Comparison of ENCODE assay signal across 1 cellular context in the genomic region with DNA sequence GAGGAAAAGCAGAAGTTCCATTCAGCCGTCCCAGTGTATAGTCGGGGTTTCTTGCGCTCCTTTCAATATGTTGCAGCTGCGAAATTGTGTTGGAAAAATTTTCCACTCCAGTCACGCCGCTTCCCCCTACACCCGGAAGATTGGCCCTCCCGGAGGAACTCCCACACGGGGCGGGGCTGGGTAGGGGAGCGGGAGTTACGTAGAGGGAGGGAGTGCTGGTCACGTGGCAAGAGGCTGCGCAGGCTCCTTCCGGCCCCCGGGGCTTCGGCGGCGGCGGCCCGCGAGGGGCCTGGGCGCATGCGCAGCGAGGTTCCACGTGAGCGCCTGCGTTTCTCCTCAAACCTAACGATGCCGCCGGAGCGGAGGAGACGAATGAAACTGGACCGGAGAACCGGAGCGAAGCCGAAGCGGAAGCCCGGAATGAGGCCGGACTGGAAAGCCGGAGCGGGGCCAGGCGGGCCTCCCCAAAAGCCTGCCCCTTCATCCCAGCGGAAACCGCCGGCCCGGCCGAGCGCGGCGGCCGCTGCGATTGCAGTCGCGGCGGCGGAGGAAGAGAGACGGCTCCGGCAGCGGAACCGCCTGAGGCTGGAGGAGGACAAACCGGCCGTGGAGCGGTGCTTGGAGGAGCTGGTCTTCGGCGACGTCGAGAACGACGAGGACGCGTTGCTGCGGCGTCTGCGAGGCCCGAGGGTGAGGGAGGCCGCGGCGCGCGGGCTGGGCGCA.
TF ChIP-seq lines count a peak whose summit lies in the region.

Gene UTP18, plus strand, starts transcription at position 310 of the 723 bp plus-strand sequence. Its CDS starts 39 bp downstream, at position 349.

TF ChIP-seq in HEK293, 187 proteins besides CTCF, POLR2A, EP300 and RAD21 (continued from another document and continues in another):
- TF ChIP-seq ZNF335 (tag by site-specific recombination; conservative IDR thresholded peaks at IDR 0.05), result peak; percentile 90
- 0 out of 2 replicates have a peak, but pooled peaks have one; percentile 28 for TF ChIP-seq ZFP37 (tag by site-specific recombination; IDR thresholded peaks at IDR 0.05)
- no peak for TF ChIP-seq ZNF837 (tag by site-specific recombination; IDR thresholded peaks at IDR 0.05)
- no peak for TF ChIP-seq RBAK (tag by site-specific recombination; IDR thresholded peaks at IDR 0.05)
- TF ChIP-seq, protein P1, sequence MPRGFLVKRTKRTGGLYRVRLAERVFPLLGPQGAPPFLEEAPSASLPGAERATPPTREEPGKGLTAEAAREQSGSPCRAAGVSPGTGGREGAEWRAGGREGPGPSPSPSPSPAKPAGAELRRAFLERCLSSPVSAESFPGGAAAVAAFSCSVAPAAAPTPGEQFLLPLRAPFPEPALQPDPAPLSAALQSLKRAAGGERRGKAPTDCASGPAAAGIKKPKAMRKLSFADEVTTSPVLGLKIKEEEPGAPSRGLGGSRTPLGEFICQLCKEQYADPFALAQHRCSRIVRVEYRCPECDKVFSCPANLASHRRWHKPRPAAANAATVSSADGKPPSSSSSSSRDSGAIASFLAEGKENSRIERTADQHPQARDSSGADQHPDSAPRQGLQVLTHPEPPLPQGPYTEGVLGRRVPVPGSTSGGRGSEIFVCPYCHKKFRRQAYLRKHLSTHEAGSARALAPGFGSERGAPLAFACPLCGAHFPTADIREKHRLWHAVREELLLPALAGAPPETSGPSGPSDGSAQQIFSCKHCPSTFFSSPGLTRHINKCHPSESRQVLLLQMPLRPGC (tag by site-specific recombination; IDR thresholded peaks at IDR 0.05), result no peak; the same call in 1 of the 2 replicates
- no peak for TF ChIP-seq ZNF416 (tag by site-specific recombination; IDR thresholded peaks at IDR 0.05)
- TF ChIP-seq, protein P2, sequence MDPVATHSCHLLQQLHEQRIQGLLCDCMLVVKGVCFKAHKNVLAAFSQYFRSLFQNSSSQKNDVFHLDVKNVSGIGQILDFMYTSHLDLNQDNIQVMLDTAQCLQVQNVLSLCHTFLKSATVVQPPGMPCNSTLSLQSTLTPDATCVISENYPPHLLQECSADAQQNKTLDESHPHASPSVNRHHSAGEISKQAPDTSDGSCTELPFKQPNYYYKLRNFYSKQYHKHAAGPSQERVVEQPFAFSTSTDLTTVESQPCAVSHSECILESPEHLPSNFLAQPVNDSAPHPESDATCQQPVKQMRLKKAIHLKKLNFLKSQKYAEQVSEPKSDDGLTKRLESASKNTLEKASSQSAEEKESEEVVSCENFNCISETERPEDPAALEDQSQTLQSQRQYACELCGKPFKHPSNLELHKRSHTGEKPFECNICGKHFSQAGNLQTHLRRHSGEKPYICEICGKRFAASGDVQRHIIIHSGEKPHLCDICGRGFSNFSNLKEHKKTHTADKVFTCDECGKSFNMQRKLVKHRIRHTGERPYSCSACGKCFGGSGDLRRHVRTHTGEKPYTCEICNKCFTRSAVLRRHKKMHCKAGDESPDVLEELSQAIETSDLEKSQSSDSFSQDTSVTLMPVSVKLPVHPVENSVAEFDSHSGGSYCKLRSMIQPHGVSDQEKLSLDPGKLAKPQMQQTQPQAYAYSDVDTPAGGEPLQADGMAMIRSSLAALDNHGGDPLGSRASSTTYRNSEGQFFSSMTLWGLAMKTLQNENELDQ (tag by site-specific recombination; IDR thresholded peaks at IDR 0.05; ENCODE audit: low read depth), result no peak
- TF ChIP-seq TRIM28 (IDR thresholded peaks at IDR 0.05; ENCODE audit: borderline replicate concordance, low read length), result no peak
- TF ChIP-seq ZNF354C (tag by site-specific recombination; IDR thresholded peaks at IDR 0.05; ENCODE audit: borderline replicate concordance, low read depth), result no peak
- TF ChIP-seq ZNF548 (tag by site-specific recombination; IDR thresholded peaks at IDR 0.05), result no peak
- no peak for TF ChIP-seq ZNF23 (tag by site-specific recombination; IDR thresholded peaks at IDR 0.05; ENCODE audit: borderline replicate concordance)
- 0 out of 2 replicates have a peak, but pooled peaks have one; percentile 28 for TF ChIP-seq ZNF239 (tag by site-specific recombination; IDR thresholded peaks at IDR 0.05)
- peak; percentile 74; the same call in 1 of the 2 replicates for TF ChIP-seq ZNF391 (tag by site-specific recombination; IDR thresholded peaks at IDR 0.05; ENCODE audit: borderline replicate concordance, low read depth)
- TF ChIP-seq ZXDB (tag by site-specific recombination; IDR thresholded peaks at IDR 0.05), result peak; percentile 72
- TF ChIP-seq ZNF501 (tag by site-specific recombination; IDR thresholded peaks at IDR 0.05), result peak; percentile 75
- TF ChIP-seq ZNF768 (tag by site-specific recombination; IDR thresholded peaks at IDR 0.05), result no peak
- TF ChIP-seq ZNF747 (tag by site-specific recombination; IDR thresholded peaks at IDR 0.05), result no peak
- no peak for TF ChIP-seq ZNF426 (tag by site-specific recombination; IDR thresholded peaks at IDR 0.05)
- peak; percentile 73; the same call in 1 of the 2 replicates for TF ChIP-seq ZNF610 (tag by site-specific recombination; IDR thresholded peaks at IDR 0.05; ENCODE audit: borderline replicate concordance)
- no peak for TF ChIP-seq ZNF792 (tag by site-specific recombination; IDR thresholded peaks at IDR 0.05)
- no peak for TF ChIP-seq MEIS1 (CRISPR knock-in tag; IDR thresholded peaks at IDR 0.05; ENCODE audit: borderline replicate concordance)
- TF ChIP-seq, protein P3, sequence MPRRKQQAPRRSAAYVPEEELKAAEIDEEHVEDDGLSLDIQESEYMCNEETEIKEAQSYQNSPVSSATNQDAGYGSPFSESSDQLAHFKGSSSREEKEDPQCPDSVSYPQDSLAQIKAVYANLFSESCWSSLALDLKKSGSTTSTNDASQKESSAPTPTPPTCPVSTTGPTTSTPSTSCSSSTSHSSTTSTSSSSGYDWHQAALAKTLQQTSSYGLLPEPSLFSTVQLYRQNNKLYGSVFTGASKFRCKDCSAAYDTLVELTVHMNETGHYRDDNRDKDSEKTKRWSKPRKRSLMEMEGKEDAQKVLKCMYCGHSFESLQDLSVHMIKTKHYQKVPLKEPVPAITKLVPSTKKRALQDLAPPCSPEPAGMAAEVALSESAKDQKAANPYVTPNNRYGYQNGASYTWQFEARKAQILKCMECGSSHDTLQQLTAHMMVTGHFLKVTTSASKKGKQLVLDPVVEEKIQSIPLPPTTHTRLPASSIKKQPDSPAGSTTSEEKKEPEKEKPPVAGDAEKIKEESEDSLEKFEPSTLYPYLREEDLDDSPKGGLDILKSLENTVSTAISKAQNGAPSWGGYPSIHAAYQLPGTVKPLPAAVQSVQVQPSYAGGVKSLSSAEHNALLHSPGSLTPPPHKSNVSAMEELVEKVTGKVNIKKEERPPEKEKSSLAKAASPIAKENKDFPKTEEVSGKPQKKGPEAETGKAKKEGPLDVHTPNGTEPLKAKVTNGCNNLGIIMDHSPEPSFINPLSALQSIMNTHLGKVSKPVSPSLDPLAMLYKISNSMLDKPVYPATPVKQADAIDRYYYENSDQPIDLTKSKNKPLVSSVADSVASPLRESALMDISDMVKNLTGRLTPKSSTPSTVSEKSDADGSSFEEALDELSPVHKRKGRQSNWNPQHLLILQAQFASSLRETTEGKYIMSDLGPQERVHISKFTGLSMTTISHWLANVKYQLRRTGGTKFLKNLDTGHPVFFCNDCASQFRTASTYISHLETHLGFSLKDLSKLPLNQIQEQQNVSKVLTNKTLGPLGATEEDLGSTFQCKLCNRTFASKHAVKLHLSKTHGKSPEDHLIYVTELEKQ (tag by site-specific recombination; IDR thresholded peaks at IDR 0.05; ENCODE audit: borderline replicate concordance), result no peak
- TF ChIP-seq HOXA7 (CRISPR knock-in tag; IDR thresholded peaks at IDR 0.05; ENCODE audit: borderline replicate concordance), result no peak
- no peak for TF ChIP-seq ZNF223 (tag by site-specific recombination; IDR thresholded peaks at IDR 0.05)
- no peak for TF ChIP-seq ZNF555 (tag by site-specific recombination; conservative IDR thresholded peaks at IDR 0.05)
- TF ChIP-seq ZNF174 (tag by site-specific recombination; IDR thresholded peaks at IDR 0.05), result no peak
- peak; percentile 52; the same call in 1 of the 2 replicates for TF ChIP-seq ZBTB44 (tag by site-specific recombination; IDR thresholded peaks at IDR 0.05)
- TF ChIP-seq ZFHX2 (tag by site-specific recombination; conservative IDR thresholded peaks at IDR 0.05), result peak; percentile 80
- no peak for TF ChIP-seq PBX3 (CRISPR knock-in tag; IDR thresholded peaks at IDR 0.05)
- TF ChIP-seq OVOL3 (tag by site-specific recombination; IDR thresholded peaks at IDR 0.05), result no peak
- TF ChIP-seq ZSCAN30 (tag by site-specific recombination; IDR thresholded peaks at IDR 0.05), result no peak; the same call in 1 of the 2 replicates
- peak; percentile 78; the same call in 1 of the 2 replicates for TF ChIP-seq ZBTB7A (tag by site-specific recombination; IDR thresholded peaks at IDR 0.05; ENCODE audit: low read depth)
- TF ChIP-seq ZNF776 (tag by site-specific recombination; IDR thresholded peaks at IDR 0.05; ENCODE audit: borderline replicate concordance), result no peak
- no peak for TF ChIP-seq ZNF621 (tag by site-specific recombination; IDR thresholded peaks at IDR 0.05)
- TF ChIP-seq PRDM6 (tag by site-specific recombination; IDR thresholded peaks at IDR 0.05), result no peak
- TF ChIP-seq, protein P4, sequence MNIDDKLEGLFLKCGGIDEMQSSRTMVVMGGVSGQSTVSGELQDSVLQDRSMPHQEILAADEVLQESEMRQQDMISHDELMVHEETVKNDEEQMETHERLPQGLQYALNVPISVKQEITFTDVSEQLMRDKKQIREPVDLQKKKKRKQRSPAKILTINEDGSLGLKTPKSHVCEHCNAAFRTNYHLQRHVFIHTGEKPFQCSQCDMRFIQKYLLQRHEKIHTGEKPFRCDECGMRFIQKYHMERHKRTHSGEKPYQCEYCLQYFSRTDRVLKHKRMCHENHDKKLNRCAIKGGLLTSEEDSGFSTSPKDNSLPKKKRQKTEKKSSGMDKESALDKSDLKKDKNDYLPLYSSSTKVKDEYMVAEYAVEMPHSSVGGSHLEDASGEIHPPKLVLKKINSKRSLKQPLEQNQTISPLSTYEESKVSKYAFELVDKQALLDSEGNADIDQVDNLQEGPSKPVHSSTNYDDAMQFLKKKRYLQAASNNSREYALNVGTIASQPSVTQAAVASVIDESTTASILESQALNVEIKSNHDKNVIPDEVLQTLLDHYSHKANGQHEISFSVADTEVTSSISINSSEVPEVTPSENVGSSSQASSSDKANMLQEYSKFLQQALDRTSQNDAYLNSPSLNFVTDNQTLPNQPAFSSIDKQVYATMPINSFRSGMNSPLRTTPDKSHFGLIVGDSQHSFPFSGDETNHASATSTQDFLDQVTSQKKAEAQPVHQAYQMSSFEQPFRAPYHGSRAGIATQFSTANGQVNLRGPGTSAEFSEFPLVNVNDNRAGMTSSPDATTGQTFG (tag by site-specific recombination; IDR thresholded peaks at IDR 0.05; ENCODE audit: borderline replicate concordance), result no peak
- peak; percentile 75 for TF ChIP-seq ZNF394 (tag by site-specific recombination; IDR thresholded peaks at IDR 0.05; ENCODE audit: borderline replicate concordance)
- TF ChIP-seq ZNF560 (tag by site-specific recombination; IDR thresholded peaks at IDR 0.05; ENCODE audit: borderline replicate concordance), result no peak
- peak; percentile 84; the same call in 1 of the 2 replicates for TF ChIP-seq ZSCAN5A (tag by site-specific recombination; IDR thresholded peaks at IDR 0.05)
- no peak for TF ChIP-seq ZNF48 (tag by site-specific recombination; IDR thresholded peaks at IDR 0.05)
- peak; percentile 75 for TF ChIP-seq IKZF3 (tag by site-specific recombination; IDR thresholded peaks at IDR 0.05)
- TF ChIP-seq ZNF830 (tag by site-specific recombination; IDR thresholded peaks at IDR 0.05; ENCODE audit: low read depth), result no peak
